9 cellular contexts compared by ENCODE assay signal in the genomic region with DNA sequence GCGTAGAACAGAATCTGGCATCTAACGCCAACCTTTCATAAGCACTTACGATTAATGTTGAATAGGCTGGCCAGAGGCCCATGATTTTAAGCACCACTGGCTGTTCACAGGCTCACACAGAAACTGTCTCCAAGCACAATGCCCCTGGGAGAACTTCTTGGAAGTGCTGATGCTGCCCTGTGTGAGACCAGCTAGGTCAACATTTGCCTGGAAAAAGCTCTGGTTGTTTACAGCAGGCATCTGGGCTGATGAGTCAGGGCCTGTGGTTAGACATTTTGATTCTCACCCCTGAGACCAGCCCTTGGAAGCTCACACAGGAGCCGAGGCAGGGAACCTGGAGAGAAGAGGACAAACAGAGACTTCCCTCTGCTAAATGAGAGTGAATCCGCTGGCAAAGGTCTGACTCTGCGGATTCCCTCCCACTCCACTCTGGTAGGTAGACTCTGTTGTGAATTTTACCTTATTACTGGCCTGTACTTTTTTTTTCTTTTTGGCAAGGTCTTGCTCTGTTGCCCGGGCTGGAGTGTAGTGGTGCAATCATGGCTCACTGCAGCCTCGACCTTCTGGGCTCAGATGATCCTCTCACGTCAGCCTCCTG. TPM values are rescaled to one million over a fixed set of nuclear protein-coding genes. Genes with fewer than 3 reads are reported as not detected.
A peak's percentile ranks its signal among the peaks of the same experiment; 100 is the strongest.
DNase-seq lines count a peak whose midpoint lies in the region; ATAC-seq and TF ChIP-seq lines count a peak whose summit lies in the region.
"Had no signal": no experiment of that assay in that cellular context is flagged by ENCODE, and none has a peak within 500 bp of the region (broad histone marks: within the 10 kb centered on the region; RNA-seq: fewer than 3 reads in every experiment).

No MANE protein-coding gene starts in this region.

- BruUV-seq in HCT116 (replicated peaks; lab: Mats Ljungman, UMichigan): no TSS peak

- peaks cover 8 to 20% of the 10 kb centered on the region in 2 experiments; a peak in 3 of 4 replicates for H3K4me1 ChIP-seq in HCT116 (ENCODE audit: control insufficient read depth in 1 of 2, insufficient read depth in 2 of 2, low read length in 2 of 2)

- H3K4me3 ChIP-seq in HCT116 (replicated peaks in 1 of 2; ENCODE audit: low read depth in 1 of 2, low read length in 2 of 2): no peak overlapping the region

- H3K79me2 ChIP-seq in HCT116 (ENCODE audit: insufficient read depth, low read length): no peaks in the 10 kb centered on the region

- peak overlapping the region; percentile 39; the same call in 1 of the 2 replicates for H3K4me2 ChIP-seq in HCT116 (ENCODE audit: low read length)

- POLR2A ChIA-PET in HCT116 (lab: Charles Lee): no interaction called here

- no peak overlapping the region for H3K27ac ChIP-seq in HCT116 (ENCODE audit: low read depth, low read length)

- H3K27me3 ChIP-seq in HCT116 (ENCODE audit: insufficient read depth, low read length): no peaks in the 10 kb centered on the region

- no peaks in the 10 kb centered on the region for H3K9me3 ChIP-seq in HCT116 (ENCODE audit: control insufficient read depth in 1 of 2, insufficient read depth in 1 of 2, low read depth in 1 of 2, low read length in 2 of 2)

- DNase-seq in HCT116 (ENCODE audit: low read depth, low spot score) (no peak), left cardiac atrium (peak; percentile 77), smooth muscle cell of the brain vasculature (ENCODE audit: low read depth, low spot score) (peak; percentile 89), occipital lobe (lab: John Stamatoyannopoulos, UW) (no peak), DMS114 treated with DMSO at 0.1 percent for 48 hours (lab: John Stamatoyannopoulos, UW; ENCODE audit: unreplicated experiment) (no peak)
- no peak for DNase-seq in effector CD4-positive, alpha-beta T cell
- no peak for DNase-seq in stimulated activated CD4-positive, alpha-beta T cell treated with anti-CD3 and anti-CD28 coated beads, Interleukin-4, amount 100 ng/mL, for 4 hours
- DNase-seq: T-cell had no signal

- TF ChIP-seq RAD21 in HCT116 (IDR thresholded peaks at IDR 0.05; ENCODE audit: low read depth): no peak

- TF ChIP-seq POLR2A in HCT116 (IDR thresholded peaks at IDR 0.05; ENCODE audit: borderline replicate concordance, extremely low read depth, insufficient read depth, insufficient read length): no peak

- H3K36me3 ChIP-seq in HCT116 (ENCODE audit: control insufficient read depth in 1 of 2, insufficient read depth in 2 of 2, low read length in 2 of 2): no peaks in the 10 kb centered on the region

- TF ChIP-seq CTCF in HCT116 (IDR thresholded peaks at IDR 0.05 in 2 of 3, conservative IDR thresholded peaks at IDR 0.05 in 1 of 3; ENCODE audit: borderline replicate concordance in 1 of 3, insufficient read depth in 1 of 3, low read depth in 2 of 3, low read length in 2 of 3): no peak

- H3K9ac ChIP-seq in HCT116 (ENCODE audit: low read length): no peak overlapping the region

- no peaks in the 10 kb centered on the region for H3K9me2 ChIP-seq in HCT116 (ENCODE audit: insufficient read depth)

- CTCF ChIA-PET in HCT116 (lab: Charles Lee): no interaction called here

- RAD21 ChIA-PET in HCT116 (lab: Charles Lee; ENCODE audit: low non-redundant PET in 1 of 2, low total read pairs in 2 of 2, uncharacterized antibody in 2 of 2, unreplicated experiment in 2 of 2): no interaction called here

- peak; percentile 71 for ATAC-seq in HCT116
- peak; percentile 81 for ATAC-seq in SK-N-SH treated with all-trans-retinoic acid at 6 μM for 48 hours
- peak; percentile 91 to 92 for ATAC-seq in left cardiac atrium
- ATAC-seq: T-cell had no signal

- no peak overlapping the region for H2AFZ ChIP-seq in HCT116 (ENCODE audit: low read depth, low read length, poor library complexity, severe bottlenecking)

- H4K20me1 ChIP-seq in HCT116 (ENCODE audit: insufficient read depth): no peaks in the 10 kb centered on the region

- intact Hi-C loops in HCT116 (cut with micrococcal nuclease) (no loop called here), left cardiac atrium (cut with DNase I) (no loop called here)

TF ChIP-seq in HCT116, 20 proteins besides CTCF, POLR2A, EP300 and RAD21 (continues in another document):
- TF ChIP-seq EZH2phosphoT487 (IDR thresholded peaks at IDR 0.05; ENCODE audit: borderline replicate concordance): no peak
- no peak for TF ChIP-seq CEBPB (IDR thresholded peaks at IDR 0.05; ENCODE audit: low read depth)
- TF ChIP-seq, protein P1, sequence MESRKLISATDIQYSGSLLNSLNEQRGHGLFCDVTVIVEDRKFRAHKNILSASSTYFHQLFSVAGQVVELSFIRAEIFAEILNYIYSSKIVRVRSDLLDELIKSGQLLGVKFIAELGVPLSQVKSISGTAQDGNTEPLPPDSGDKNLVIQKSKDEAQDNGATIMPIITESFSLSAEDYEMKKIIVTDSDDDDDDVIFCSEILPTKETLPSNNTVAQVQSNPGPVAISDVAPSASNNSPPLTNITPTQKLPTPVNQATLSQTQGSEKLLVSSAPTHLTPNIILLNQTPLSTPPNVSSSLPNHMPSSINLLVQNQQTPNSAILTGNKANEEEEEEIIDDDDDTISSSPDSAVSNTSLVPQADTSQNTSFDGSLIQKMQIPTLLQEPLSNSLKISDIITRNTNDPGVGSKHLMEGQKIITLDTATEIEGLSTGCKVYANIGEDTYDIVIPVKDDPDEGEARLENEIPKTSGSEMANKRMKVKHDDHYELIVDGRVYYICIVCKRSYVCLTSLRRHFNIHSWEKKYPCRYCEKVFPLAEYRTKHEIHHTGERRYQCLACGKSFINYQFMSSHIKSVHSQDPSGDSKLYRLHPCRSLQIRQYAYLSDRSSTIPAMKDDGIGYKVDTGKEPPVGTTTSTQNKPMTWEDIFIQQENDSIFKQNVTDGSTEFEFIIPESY (IDR thresholded peaks at IDR 0.05; ENCODE audit: extremely low read depth, insufficient replicate concordance, low read length): no peak
- TF ChIP-seq YY1 (IDR thresholded peaks at IDR 0.05; ENCODE audit: extremely low read depth, insufficient replicate concordance, low read depth, low read length): no peak
- no peak for TF ChIP-seq POLR2AphosphoS5 (IDR thresholded peaks at IDR 0.05; ENCODE audit: low read depth, low read length)
- TF ChIP-seq, protein P2, sequence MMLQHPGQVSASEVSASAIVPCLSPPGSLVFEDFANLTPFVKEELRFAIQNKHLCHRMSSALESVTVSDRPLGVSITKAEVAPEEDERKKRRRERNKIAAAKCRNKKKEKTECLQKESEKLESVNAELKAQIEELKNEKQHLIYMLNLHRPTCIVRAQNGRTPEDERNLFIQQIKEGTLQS (IDR thresholded peaks at IDR 0.05): no peak
- no peak for TF ChIP-seq TCF7L2 (IDR thresholded peaks at IDR 0.05; ENCODE audit: borderline replicate concordance, extremely low read depth, insufficient read depth, insufficient read length)
- TF ChIP-seq, protein P3, sequence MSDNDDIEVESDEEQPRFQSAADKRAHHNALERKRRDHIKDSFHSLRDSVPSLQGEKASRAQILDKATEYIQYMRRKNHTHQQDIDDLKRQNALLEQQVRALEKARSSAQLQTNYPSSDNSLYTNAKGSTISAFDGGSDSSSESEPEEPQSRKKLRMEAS (IDR thresholded peaks at IDR 0.05): no peak
- no peak for TF ChIP-seq CBX3 (IDR thresholded peaks at IDR 0.05; ENCODE audit: low read depth)

TF ChIP-seq in SK-N-SH treated with all-trans-retinoic acid at 6 μM for 48 hours, 23 proteins besides CTCF, POLR2A, EP300 and RAD21 (continues in another document):
- TF ChIP-seq BACH2 (CRISPR knock-in tag; IDR thresholded peaks at IDR 0.05; ENCODE audit: borderline replicate concordance) (no peak), OSR1 (CRISPR knock-in tag; IDR thresholded peaks at IDR 0.05) (no peak), SNAI2 (CRISPR knock-in tag; IDR thresholded peaks at IDR 0.05) (no peak), TOX (CRISPR knock-in tag; IDR thresholded peaks at IDR 0.05; ENCODE audit: borderline replicate concordance) (no peak), ZC3H10 (CRISPR knock-in tag; IDR thresholded peaks at IDR 0.05) (no peak), RARB (CRISPR knock-in tag; IDR thresholded peaks at IDR 0.05) (no peak), ZFP3 (CRISPR knock-in tag; IDR thresholded peaks at IDR 0.05) (no peak), PPARA (CRISPR knock-in tag; IDR thresholded peaks at IDR 0.05; ENCODE audit: borderline replicate concordance) (no peak), ZNF8 (CRISPR knock-in tag; IDR thresholded peaks at IDR 0.05) (no peak)
- TF ChIP-seq, protein P4, sequence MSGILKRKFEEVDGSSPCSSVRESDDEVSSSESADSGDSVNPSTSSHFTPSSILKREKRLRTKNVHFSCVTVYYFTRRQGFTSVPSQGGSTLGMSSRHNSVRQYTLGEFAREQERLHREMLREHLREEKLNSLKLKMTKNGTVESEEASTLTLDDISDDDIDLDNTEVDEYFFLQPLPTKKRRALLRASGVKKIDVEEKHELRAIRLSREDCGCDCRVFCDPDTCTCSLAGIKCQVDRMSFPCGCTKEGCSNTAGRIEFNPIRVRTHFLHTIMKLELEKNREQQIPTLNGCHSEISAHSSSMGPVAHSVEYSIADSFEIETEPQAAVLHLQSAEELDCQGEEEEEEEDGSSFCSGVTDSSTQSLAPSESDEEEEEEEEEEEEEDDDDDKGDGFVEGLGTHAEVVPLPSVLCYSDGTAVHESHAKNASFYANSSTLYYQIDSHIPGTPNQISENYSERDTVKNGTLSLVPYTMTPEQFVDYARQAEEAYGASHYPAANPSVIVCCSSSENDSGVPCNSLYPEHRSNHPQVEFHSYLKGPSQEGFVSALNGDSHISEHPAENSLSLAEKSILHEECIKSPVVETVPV (CRISPR knock-in tag; IDR thresholded peaks at IDR 0.05): no peak
- TF ChIP-seq, protein P5, sequence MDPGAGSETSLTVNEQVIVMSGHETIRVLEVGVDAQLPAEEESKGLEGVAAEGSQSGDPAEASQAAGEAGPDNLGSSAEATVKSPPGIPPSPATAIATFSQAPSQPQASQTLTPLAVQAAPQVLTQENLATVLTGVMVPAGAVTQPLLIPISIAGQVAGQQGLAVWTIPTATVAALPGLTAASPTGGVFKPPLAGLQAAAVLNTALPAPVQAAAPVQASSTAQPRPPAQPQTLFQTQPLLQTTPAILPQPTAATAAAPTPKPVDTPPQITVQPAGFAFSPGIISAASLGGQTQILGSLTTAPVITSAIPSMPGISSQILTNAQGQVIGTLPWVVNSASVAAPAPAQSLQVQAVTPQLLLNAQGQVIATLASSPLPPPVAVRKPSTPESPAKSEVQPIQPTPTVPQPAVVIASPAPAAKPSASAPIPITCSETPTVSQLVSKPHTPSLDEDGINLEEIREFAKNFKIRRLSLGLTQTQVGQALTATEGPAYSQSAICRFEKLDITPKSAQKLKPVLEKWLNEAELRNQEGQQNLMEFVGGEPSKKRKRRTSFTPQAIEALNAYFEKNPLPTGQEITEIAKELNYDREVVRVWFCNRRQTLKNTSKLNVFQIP (CRISPR knock-in tag; IDR thresholded peaks at IDR 0.05; ENCODE audit: borderline replicate concordance, low read depth): no peak

RNA-seq across cellular contexts. Expression of gene SULF2, which starts 6.8 kb away (rescaled TPM):
- total RNA-seq in HCT116 (2021; ENCODE audit: unreplicated experiment) (13.0 TPM), left cardiac atrium (10 to 100 TPM; 37.2 to 55.1 TPM), occipital lobe (9.4 TPM)
- 6.1 and 7.0 TPM in 2 replicates for polyA plus RNA-seq in HCT116 (2012)

Comparison
In these comparisons a context has a peak if more than half of its experiments do, and no peak if none do; other contexts are left out.
1. DNase-seq: peak in left cardiac atrium (single experiment) and smooth muscle cell of the brain vasculature (single experiment); none in HCT116 (single experiment), occipital lobe (single experiment), effector CD4-positive, alpha-beta T cell (single experiment), stimulated activated CD4-positive, alpha-beta T cell treated with anti-CD3 and anti-CD28 coated beads, Interleukin-4, amount 100 ng/mL, for 4 hours (0 of 2) and DMS114 treated with DMSO at 0.1 percent for 48 hours (single experiment).
2. Peak in every context shown above with its lines, with median percentiles within 50 percentile points of each other: ATAC-seq.